In the genomic region with DNA sequence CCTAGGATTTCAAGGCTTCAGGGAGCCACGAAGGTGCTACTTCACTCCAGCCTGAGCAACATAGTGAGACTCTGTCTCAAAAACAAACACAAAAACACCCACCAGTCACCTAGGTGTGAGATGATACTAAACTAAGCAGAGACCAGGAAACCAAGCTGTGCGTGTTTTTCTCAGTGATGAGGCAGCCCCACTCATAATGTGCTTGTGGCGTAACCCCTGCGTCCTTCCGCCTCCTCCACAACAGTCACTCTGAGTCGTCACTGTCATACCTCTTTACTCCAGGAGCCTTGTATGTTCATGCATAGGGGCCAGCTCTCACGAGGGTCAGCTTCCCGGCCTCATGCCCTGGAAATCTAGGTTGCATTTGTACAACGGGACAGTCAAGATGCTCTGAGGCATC, we compare ENCODE assay signal across 19 cellular contexts. TPM values are rescaled to one million over a fixed set of nuclear protein-coding genes. Genes with fewer than 3 reads are reported as not detected.
DNase-seq lines count a peak whose midpoint lies in the region; ATAC-seq, FAIRE-seq and TF ChIP-seq lines count a peak whose summit lies in the region.
"Had no signal": no experiment of that assay in that cellular context is flagged by ENCODE, and none has a peak within 500 bp of the region (broad histone marks: within the 10 kb centered on the region; RNA-seq: fewer than 3 reads in every experiment).

No MANE protein-coding gene starts in this region.

- ATAC-seq in T-helper 17 cell, result peak; percentile 84
- peak; percentile 70 for ATAC-seq in stimulated activated naive CD8-positive, alpha-beta T cell treated with anti-CD3 and anti-CD28 coated beads, Interleukin-15, Interleukin-2, amounts not matched to agents 100 U/mL and 50 U/mL, for 24 hours
- ATAC-seq in GM21515 (IDR thresholded peaks at IDR 0.05; ENCODE audit: unreplicated experiment), result no peak

- H3K36me3 Mint-ChIP-seq in activated naive CD4-positive, alpha-beta T cell treated with anti-CD3 and anti-CD28 coated beads for 36 hours (ENCODE audit: low read depth), result no peaks in the 10 kb centered on the region
- no peaks in the 10 kb centered on the region for H3K36me3 Mint-ChIP-seq in T-helper 17 cell (ENCODE audit: low read depth)
- H3K36me3 Mint-ChIP-seq: activated naive CD8-positive, alpha-beta T cell treated with anti-CD3 and anti-CD28 coated beads, Interleukin-2, amount 10 ng/mL, durations not matched to agents 7 days and 5 days; mesothelial cell of epicardium had no signal

- no peaks in the 10 kb centered on the region for H3K4me1 Mint-ChIP-seq in activated naive CD4-positive, alpha-beta T cell treated with anti-CD3 and anti-CD28 coated beads for 36 hours (ENCODE audit: low read depth)
- peaks cover 4% of the 10 kb centered on the region for H3K4me1 Mint-ChIP-seq in T-helper 17 cell
- H3K4me1 Mint-ChIP-seq: activated naive CD8-positive, alpha-beta T cell treated with anti-CD3 and anti-CD28 coated beads, Interleukin-2, amount 10 ng/mL, durations not matched to agents 7 days and 5 days; mesothelial cell of epicardium had no signal

- no peak for FAIRE-seq in bronchial epithelial cell (lab: Jason Lieb, UNC)
- FAIRE-seq: endothelial cell of umbilical vein, keratinocyte had no signal

- H3K9me3 ChIP-seq in T-helper 17 cell (ENCODE audit: control insufficient read depth, low read length, poor library complexity, severe bottlenecking), result no peaks in the 10 kb centered on the region
- H3K9me3 ChIP-seq: ovary, transverse colon had no signal

- DNase-seq in activated naive CD4-positive, alpha-beta T cell treated with anti-CD3 and anti-CD28 coated beads for 36 hours, result peak; percentile 29
- DNase-seq in activated naive CD4-positive, alpha-beta T cell (lab: John Stamatoyannopoulos, UW), result no peak
- DNase-seq in T-helper 17 cell (no peak), bronchial epithelial cell (ENCODE audit: low read depth) (peak; percentile 7), glomerular visceral epithelial cell (ENCODE audit: extremely low spot score) (no peak), RPMI8226 (no peak)
- no peak for DNase-seq in stimulated activated naive CD8-positive, alpha-beta T cell treated with anti-CD3 and anti-CD28 coated beads, Interleukin-15, Interleukin-2, amounts not matched to agents 100 U/mL and 50 U/mL, for 24 hours
- DNase-seq: activated naive CD8-positive, alpha-beta T cell treated with anti-CD3 and anti-CD28 coated beads, Interleukin-2, amount 10 ng/mL, durations not matched to agents 7 days and 5 days; DMS53; NCI-H2081 treated with DMSO at 0.1 percent for 48 hours; NCI-H82; ovary; transverse colon had no signal

- H3K4me3 ChIP-seq in bronchial epithelial cell (ENCODE audit: low read depth, low read length), result no peak overlapping the region
- H3K4me3 ChIP-seq: ovary, skin epidermis, transverse colon had no signal

- intact Hi-C loops in activated naive CD4-positive, alpha-beta T cell treated with anti-CD3 and anti-CD28 coated beads for 36 hours (cut with micrococcal nuclease), result no loop called here

- H3K27me3 ChIP-seq in bronchial epithelial cell (ENCODE audit: control insufficient read depth, insufficient read depth, low read length), result no peaks in the 10 kb centered on the region
- H3K27me3 ChIP-seq: ovary, transverse colon had no signal

- H3K4me3 Mint-ChIP-seq in activated naive CD4-positive, alpha-beta T cell treated with anti-CD3 and anti-CD28 coated beads for 36 hours, result no peak overlapping the region
- no peak overlapping the region for H3K4me3 Mint-ChIP-seq in T-helper 17 cell
- H3K4me3 Mint-ChIP-seq: activated naive CD8-positive, alpha-beta T cell treated with anti-CD3 and anti-CD28 coated beads, Interleukin-2, amount 10 ng/mL, durations not matched to agents 7 days and 5 days; mesothelial cell of epicardium had no signal

- no peak for TF ChIP-seq CTCF in bronchial epithelial cell (IDR thresholded peaks at IDR 0.05; ENCODE audit: insufficient read depth, low read length, severe bottlenecking)

- CTCF ChIA-PET in activated naive CD4-positive, alpha-beta T cell treated with anti-CD3 and anti-CD28 coated beads for 36 hours (lab: Charles Lee), result no interaction called here

- no peaks in the 10 kb centered on the region for H3K9me3 Mint-ChIP-seq in activated naive CD4-positive, alpha-beta T cell treated with anti-CD3 and anti-CD28 coated beads for 36 hours
- H3K9me3 Mint-ChIP-seq: activated naive CD8-positive, alpha-beta T cell treated with anti-CD3 and anti-CD28 coated beads, Interleukin-2, amount 10 ng/mL, durations not matched to agents 7 days and 5 days; mesothelial cell of epicardium had no signal

- no peak overlapping the region for H3K27ac Mint-ChIP-seq in activated naive CD4-positive, alpha-beta T cell treated with anti-CD3 and anti-CD28 coated beads for 36 hours
- H3K27ac Mint-ChIP-seq in T-helper 17 cell, result peak overlapping the region; percentile 60
- H3K27ac Mint-ChIP-seq: activated naive CD8-positive, alpha-beta T cell treated with anti-CD3 and anti-CD28 coated beads, Interleukin-2, amount 10 ng/mL, durations not matched to agents 7 days and 5 days; mesothelial cell of epicardium had no signal

- H3K36me3 ChIP-seq in bronchial epithelial cell (ENCODE audit: control insufficient read depth, insufficient read depth, low read length), result no peaks in the 10 kb centered on the region
- H3K36me3 ChIP-seq: ovary, transverse colon had no signal

- no peaks in the 10 kb centered on the region for H3K27me3 Mint-ChIP-seq in activated naive CD4-positive, alpha-beta T cell treated with anti-CD3 and anti-CD28 coated beads for 36 hours (ENCODE audit: low read depth)
- H3K27me3 Mint-ChIP-seq in T-helper 17 cell, result peaks cover 5% of the 10 kb centered on the region

RNA-seq across cellular contexts. Expression of a gene that starts 31.1 kb away (rescaled TPM):
- under 1 TPM; 0.30 to 0.33 TPM for total RNA-seq in activated naive CD4-positive, alpha-beta T cell treated with anti-CD3 and anti-CD28 coated beads for 36 hours
- not detected for total RNA-seq in T-helper 17 cell
- total RNA-seq in bronchial epithelial cell, result 1.3 and 1.6 TPM in 2 replicates
- total RNA-seq: activated naive CD8-positive, alpha-beta T cell treated with anti-CD3 and anti-CD28 coated beads, Interleukin-2, amount 10 ng/mL, durations not matched to agents 7 days and 5 days; HT1080 had no signal

Comparison
In these comparisons a context has a peak if more than half of its experiments do, and no peak if none do; other contexts are left out.
1. DNase-seq: peak in activated naive CD4-positive, alpha-beta T cell treated with anti-CD3 and anti-CD28 coated beads for 36 hours (single experiment) and bronchial epithelial cell (single experiment); none in activated naive CD4-positive, alpha-beta T cell (0 of 4), T-helper 17 cell (0 of 3), stimulated activated naive CD8-positive, alpha-beta T cell treated with anti-CD3 and anti-CD28 coated beads, Interleukin-15, Interleukin-2, amounts not matched to agents 100 U/mL and 50 U/mL, for 24 hours (single experiment), glomerular visceral epithelial cell (single experiment) and RPMI8226 (single experiment).